10 cellular contexts compared by ENCODE assay signal in the genomic region with DNA sequence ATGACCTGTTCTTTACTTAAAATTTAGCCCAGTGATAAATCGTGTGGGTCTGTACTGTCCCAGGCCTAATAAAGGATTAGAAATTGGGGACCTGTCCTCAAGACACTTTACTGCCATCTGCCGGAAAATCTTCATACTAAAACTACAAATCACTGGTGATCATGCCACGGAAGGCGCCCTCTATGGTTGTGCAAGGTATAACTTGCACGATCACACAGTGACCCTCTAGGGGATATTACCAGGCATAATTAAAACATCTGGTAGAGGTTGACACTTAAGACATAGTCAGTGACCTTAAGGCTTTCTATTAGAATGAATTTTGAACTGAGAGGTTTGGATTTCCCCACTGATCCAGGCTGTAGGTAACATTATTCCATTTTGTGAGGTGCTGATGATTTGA.
DNase-seq lines count a peak whose midpoint lies in the region; ATAC-seq and TF ChIP-seq lines count a peak whose summit lies in the region.
"Had no signal": no experiment of that assay in that cellular context is flagged by ENCODE, and none has a peak within 500 bp of the region (broad histone marks: within the 10 kb centered on the region; RNA-seq: fewer than 3 reads in every experiment).

No MANE protein-coding gene starts in this region.

- POLR2A ChIA-PET in BJ (lab: Charles Lee), result no interaction called here

- H3K36me3 ChIP-seq in BJ (ENCODE audit: control insufficient read depth, insufficient read depth, low read length), result no peaks in the 10 kb centered on the region

- CTCF ChIA-PET in BJ (lab: Yijun Ruan, JAX), result interaction anchor here (1.0 kb wide), 1 partner anchor 117 kb away, joined by 3 read pairs; no protein-coding TSS in a partner anchor

- TF ChIP-seq CTCF in BJ (IDR thresholded peaks at IDR 0.05; ENCODE audit: insufficient read depth, low read depth, low read length), result peak; percentile 18; the same call in 1 of the 2 replicates

- DNase-seq in BJ (ENCODE audit: low read depth) (no peak), HT-29 (ENCODE audit: low spot score) (peak; percentile 76), SK-N-DZ (ENCODE audit: low spot score) (peak; percentile 12), iPS DF 4.7 (ENCODE audit: extremely low read depth, low spot score) (peak; percentile 46), NCI-H2029 treated with DMSO at 0.1 percent for 48 hours (lab: John Stamatoyannopoulos, UW) (no peak)
- DNase-seq in stimulated activated naive CD8-positive, alpha-beta T cell treated with anti-CD3 and anti-CD28 coated beads, Interleukin-15, Interleukin-2, amounts not matched to agents 100 U/mL and 50 U/mL, for 24 hours, result no peak
- DNase-seq: GOT3, KG1 had no signal

- H3K27me3 ChIP-seq in BJ (ENCODE audit: control insufficient read depth, insufficient read depth, low read length), result no peaks in the 10 kb centered on the region

- no peak overlapping the region for H3K4me3 ChIP-seq in BJ (ENCODE audit: low read depth, low read length)

- ATAC-seq in stimulated activated naive CD8-positive, alpha-beta T cell treated with anti-CD3 and anti-CD28 coated beads, Interleukin-15, Interleukin-2, amounts not matched to agents 100 U/mL and 50 U/mL, for 24 hours, result no peak
- ATAC-seq in GM21360 (IDR thresholded peaks at IDR 0.05; ENCODE audit: unreplicated experiment) (no peak), HG03095 (IDR thresholded peaks at IDR 0.05; ENCODE audit: unreplicated experiment) (no peak)

Comparison
In these comparisons a context has a peak if more than half of its experiments do, and no peak if none do; other contexts are left out.
1. DNase-seq: peak in HT-29 (single experiment), SK-N-DZ (single experiment) and iPS DF 4.7 (single experiment); none in BJ (single experiment), stimulated activated naive CD8-positive, alpha-beta T cell treated with anti-CD3 and anti-CD28 coated beads, Interleukin-15, Interleukin-2, amounts not matched to agents 100 U/mL and 50 U/mL, for 24 hours (single experiment) and NCI-H2029 treated with DMSO at 0.1 percent for 48 hours (single experiment).